20 cellular contexts compared by ENCODE assay signal in genomic region chr4:164081371-164081770, GRCh38.
"Had no signal": no experiment of that assay in that cellular context is flagged by ENCODE, and none has a peak within 500 bp of the region (broad histone marks: within the 10 kb centered on the region; RNA-seq: fewer than 3 reads in every experiment).

No MANE protein-coding gene starts in this region.

- H3K36me3 ChIP-seq: lower lobe of right lung, neutrophil, right lobe of liver, suprapubic skin, transverse colon, upper lobe of right lung, uterus had no signal

- H3K4me3 ChIP-seq: dorsolateral prefrontal cortex, lower lobe of right lung, mucosa of descending colon, right lobe of liver, suprapubic skin, transverse colon, upper lobe of right lung, uterus had no signal

- ATAC-seq: left ventricle myocardium superior; lower lobe of right lung; mucosa of descending colon; natural killer cell treated with Interleukin-12 subunit alpha and Interleukin-12 subunit beta and Interleukin-15 and Interleukin-18, amount 100 ng/mL, for 72 hours; right lobe of liver; stimulated activated naive CD8-positive, alpha-beta T cell treated with anti-CD3 and anti-CD28 coated beads, Interleukin-15, amount 100 ng/mL, for 72 hours; upper lobe of right lung had no signal

- DNase-seq: dorsolateral prefrontal cortex; effector CD4-positive, alpha-beta T cell; head of caudate nucleus; left ventricle myocardium superior; lower lobe of right lung; mucosa of descending colon; naive B cell; right lobe of liver; small intestine; stimulated activated CD4-positive, alpha-beta T cell treated with anti-CD3 and anti-CD28 coated beads, Interleukin-15, amount 100 ng/mL, for 24 hours; stimulated activated CD4-positive, alpha-beta T cell treated with anti-CD3 and anti-CD28 coated beads, Interleukin-2, amount 100 ng/mL, for 48 hours; stimulated activated CD8-positive, alpha-beta memory T cell treated with anti-CD3 and anti-CD28 coated beads, Interleukin-4, amount 100 ng/mL, for 48 hours; stimulated activated naive CD4-positive, alpha-beta T cell; stimulated activated naive CD8-positive, alpha-beta T cell treated with anti-CD3 and anti-CD28 coated beads, Interleukin-15, amount 100 ng/mL, for 72 hours; transverse colon; upper lobe of right lung; uterus had no signal

- H3K27me3 ChIP-seq: dorsolateral prefrontal cortex, neutrophil, right lobe of liver, suprapubic skin, transverse colon, upper lobe of right lung, uterus had no signal
